In genomic region chr6:139151425-139152087, GRCh38 we compare ENCODE assay signal across 16 cellular contexts. TPM values are rescaled to one million over a fixed set of nuclear protein-coding genes. Genes with fewer than 3 reads are reported as not detected.
DNase-seq lines count a peak whose midpoint lies in the region; ATAC-seq lines count a peak whose summit lies in the region.
"Had no signal": no experiment of that assay in that cellular context is flagged by ENCODE, and none has a peak within 500 bp of the region (broad histone marks: within the 10 kb centered on the region; RNA-seq: fewer than 3 reads in every experiment).

No MANE protein-coding gene starts in this region.

- no peaks in the 10 kb centered on the region for H3K9me3 ChIP-seq in iPS-20b (ENCODE audit: insufficient read depth, low read depth, low read length)
- H3K9me3 ChIP-seq: esophagus muscularis mucosa, HAP-1, psoas muscle, SJCRH30, thyroid gland had no signal

- peak overlapping the region; percentile 65 for H3K4me3 Mint-ChIP-seq in activated CD8-positive, alpha-beta memory T cell treated with anti-CD3 and anti-CD28 coated beads, Interleukin-2, amount 10 ng/mL, durations not matched to agents 7 days and 5 days
- H3K4me3 Mint-ChIP-seq in activated CD8-positive, alpha-beta T cell treated with anti-CD3 and anti-CD28 coated beads, Interleukin-2, amount 10 ng/mL, durations not matched to agents 7 days and 5 days, result peak overlapping the region; percentile 47
- H3K4me3 Mint-ChIP-seq in stimulated activated naive CD8-positive, alpha-beta T cell treated with anti-CD3 and anti-CD28 coated beads, Interleukin-15, Interleukin-2, amounts not matched to agents 100 ng/mL and 50 ng/mL, for 24 hours, result peak overlapping the region; percentile 72

- H3K4me1 ChIP-seq in iPS-20b (ENCODE audit: insufficient read depth, low read length), result peaks cover 9% of the 10 kb centered on the region

- H3K9ac ChIP-seq in iPS-20b (ENCODE audit: low read depth, low read length), result peak overlapping the region; percentile 10; the same call in 1 of the 2 replicates

- peaks cover 19% of the 10 kb centered on the region for H3K36me3 Mint-ChIP-seq in activated CD8-positive, alpha-beta memory T cell treated with anti-CD3 and anti-CD28 coated beads, Interleukin-2, amount 10 ng/mL, durations not matched to agents 7 days and 5 days
- peaks cover 37% of the 10 kb centered on the region for H3K36me3 Mint-ChIP-seq in activated CD8-positive, alpha-beta T cell treated with anti-CD3 and anti-CD28 coated beads, Interleukin-2, amount 10 ng/mL, durations not matched to agents 7 days and 5 days (ENCODE audit: low read depth)
- peaks cover 17% of the 10 kb centered on the region for H3K36me3 Mint-ChIP-seq in stimulated activated naive CD8-positive, alpha-beta T cell treated with anti-CD3 and anti-CD28 coated beads, Interleukin-15, Interleukin-2, amounts not matched to agents 100 ng/mL and 50 ng/mL, for 24 hours (ENCODE audit: low read depth)

- CTCF ChIA-PET in activated CD8-positive, alpha-beta memory T cell treated with anti-CD3 and anti-CD28 coated beads, Interleukin-2, amount 10 ng/mL, durations not matched to agents 7 days and 5 days (lab: Charles Lee), result interaction anchor here (1.2 to 2.4 kb wide), 3 partner anchors 9 to 67 kb away, joined by 4 to 7 read pairs (median 6); no protein-coding TSS in a partner anchor
- CTCF ChIA-PET in activated CD8-positive, alpha-beta T cell treated with anti-CD3 and anti-CD28 coated beads, Interleukin-2, amount 10 ng/mL, durations not matched to agents 7 days and 5 days (lab: Charles Lee), result interaction anchor here (1.1 to 4.3 kb wide), 7 partner anchors 10 to 213 kb away, joined by 3 to 24 read pairs (median 10); no protein-coding TSS in a partner anchor

- no peaks in the 10 kb centered on the region for H3K27me3 ChIP-seq in iPS-20b (ENCODE audit: insufficient read depth, low read length)
- H3K27me3 ChIP-seq: esophagus muscularis mucosa, SJCRH30, thyroid gland had no signal

- no peak overlapping the region for H3K27ac ChIP-seq in iPS-20b (ENCODE audit: low read length)
- H3K27ac ChIP-seq: esophagus muscularis mucosa, psoas muscle, SJCRH30, thyroid gland had no signal

- no peak for DNase-seq in activated CD8-positive, alpha-beta memory T cell treated with anti-CD3 and anti-CD28 coated beads, Interleukin-2, amount 10 ng/mL, durations not matched to agents 7 days and 5 days
- no peak for DNase-seq in activated CD8-positive, alpha-beta memory T cell treated with anti-CD3 and anti-CD28 coated beads, Interleukin-2, amount 50 U/mL, for 4 hours
- no peak for DNase-seq in activated CD8-positive, alpha-beta T cell treated with anti-CD3 and anti-CD28 coated beads, Interleukin-2, amount 10 ng/mL, durations not matched to agents 7 days and 5 days
- DNase-seq: anterior cingulate cortex, cortex of kidney, GF-D8, psoas muscle, thyroid gland had no signal

- H3K36me3 ChIP-seq in iPS-20b (ENCODE audit: insufficient read depth, low read depth, low read length), result no peaks in the 10 kb centered on the region
- H3K36me3 ChIP-seq: esophagus muscularis mucosa, HAP-1, SJCRH30, thyroid gland had no signal

- H3K4me1 Mint-ChIP-seq in activated CD8-positive, alpha-beta memory T cell treated with anti-CD3 and anti-CD28 coated beads, Interleukin-2, amount 10 ng/mL, durations not matched to agents 7 days and 5 days, result peaks cover 87% of the 10 kb centered on the region
- H3K4me1 Mint-ChIP-seq in activated CD8-positive, alpha-beta T cell treated with anti-CD3 and anti-CD28 coated beads, Interleukin-2, amount 10 ng/mL, durations not matched to agents 7 days and 5 days (ENCODE audit: low read depth), result peaks cover 82% of the 10 kb centered on the region
- peaks cover 94% of the 10 kb centered on the region for H3K4me1 Mint-ChIP-seq in stimulated activated naive CD8-positive, alpha-beta T cell treated with anti-CD3 and anti-CD28 coated beads, Interleukin-15, Interleukin-2, amounts not matched to agents 100 ng/mL and 50 ng/mL, for 24 hours (ENCODE audit: low read depth)

- H3K27ac Mint-ChIP-seq in activated CD8-positive, alpha-beta memory T cell treated with anti-CD3 and anti-CD28 coated beads, Interleukin-2, amount 10 ng/mL, durations not matched to agents 7 days and 5 days, result peak overlapping the region; percentile 93
- peak overlapping the region; percentile 73 for H3K27ac Mint-ChIP-seq in activated CD8-positive, alpha-beta T cell treated with anti-CD3 and anti-CD28 coated beads, Interleukin-2, amount 10 ng/mL, durations not matched to agents 7 days and 5 days
- peak overlapping the region; percentile 99 for H3K27ac Mint-ChIP-seq in stimulated activated naive CD8-positive, alpha-beta T cell treated with anti-CD3 and anti-CD28 coated beads, Interleukin-15, Interleukin-2, amounts not matched to agents 100 ng/mL and 50 ng/mL, for 24 hours

- no peak overlapping the region for H3K4me3 ChIP-seq in iPS-20b (ENCODE audit: low read length)
- H3K4me3 ChIP-seq: esophagus muscularis mucosa, HAP-1, psoas muscle, SJCRH30, thyroid gland had no signal

- no peaks in the 10 kb centered on the region for H3K27me3 Mint-ChIP-seq in activated CD8-positive, alpha-beta memory T cell treated with anti-CD3 and anti-CD28 coated beads, Interleukin-2, amount 10 ng/mL, durations not matched to agents 7 days and 5 days
- no peaks in the 10 kb centered on the region for H3K27me3 Mint-ChIP-seq in activated CD8-positive, alpha-beta T cell treated with anti-CD3 and anti-CD28 coated beads, Interleukin-2, amount 10 ng/mL, durations not matched to agents 7 days and 5 days (ENCODE audit: low read depth)
- no peaks in the 10 kb centered on the region for H3K27me3 Mint-ChIP-seq in stimulated activated naive CD8-positive, alpha-beta T cell treated with anti-CD3 and anti-CD28 coated beads, Interleukin-15, Interleukin-2, amounts not matched to agents 100 ng/mL and 50 ng/mL, for 24 hours

- POLR2A ChIA-PET in activated CD8-positive, alpha-beta T cell treated with anti-CD3 and anti-CD28 coated beads, Interleukin-2, amount 10 ng/mL, durations not matched to agents 7 days and 5 days (lab: Charles Lee), result interaction anchor here (0.6 to 2.6 kb wide), 6 partner anchors 11 to 173 kb away, joined by 3 to 8 read pairs (median 4); no protein-coding TSS in a partner anchor

- H3K9me3 Mint-ChIP-seq in activated CD8-positive, alpha-beta memory T cell treated with anti-CD3 and anti-CD28 coated beads, Interleukin-2, amount 10 ng/mL, durations not matched to agents 7 days and 5 days (ENCODE audit: low read depth), result no peaks in the 10 kb centered on the region
- no peaks in the 10 kb centered on the region for H3K9me3 Mint-ChIP-seq in activated CD8-positive, alpha-beta T cell treated with anti-CD3 and anti-CD28 coated beads, Interleukin-2, amount 10 ng/mL, durations not matched to agents 7 days and 5 days (ENCODE audit: insufficient read depth)
- no peaks in the 10 kb centered on the region for H3K9me3 Mint-ChIP-seq in stimulated activated naive CD8-positive, alpha-beta T cell treated with anti-CD3 and anti-CD28 coated beads, Interleukin-15, Interleukin-2, amounts not matched to agents 100 ng/mL and 50 ng/mL, for 24 hours

- peak; percentile 11 for ATAC-seq in activated CD8-positive, alpha-beta memory T cell treated with anti-CD3 and anti-CD28 coated beads, Interleukin-2, amount 10 ng/mL, durations not matched to agents 7 days and 5 days
- ATAC-seq in activated CD8-positive, alpha-beta T cell treated with anti-CD3 and anti-CD28 coated beads, Interleukin-2, amount 10 ng/mL, durations not matched to agents 7 days and 5 days, result peak; percentile 46
- ATAC-seq in GM19351 (IDR thresholded peaks at IDR 0.05; ENCODE audit: unreplicated experiment) (no peak), HG02870 (IDR thresholded peaks at IDR 0.05; ENCODE audit: unreplicated experiment) (no peak), HG03159 (IDR thresholded peaks at IDR 0.05; ENCODE audit: unreplicated experiment) (no peak)
- ATAC-seq: psoas muscle had no signal

RNA-seq across cellular contexts. Expression of gene HECA, which starts 16.7 kb away (rescaled TPM):
- total RNA-seq in activated CD8-positive, alpha-beta memory T cell treated with anti-CD3 and anti-CD28 coated beads, Interleukin-2, amount 10 ng/mL, durations not matched to agents 7 days and 5 days, result 10 to 100 TPM; 47.3 to 49.5 TPM
- total RNA-seq in activated CD8-positive, alpha-beta T cell treated with anti-CD3 and anti-CD28 coated beads, Interleukin-2, amount 10 ng/mL, durations not matched to agents 7 days and 5 days, result 10 to 100 TPM; 33.9 to 34.4 TPM

Comparison
In these comparisons a context has a peak if more than half of its experiments do, and no peak if none do; other contexts are left out.
1. ATAC-seq: peak in activated CD8-positive, alpha-beta memory T cell treated with anti-CD3 and anti-CD28 coated beads, Interleukin-2, amount 10 ng/mL, durations not matched to agents 7 days and 5 days (single experiment) and activated CD8-positive, alpha-beta T cell treated with anti-CD3 and anti-CD28 coated beads, Interleukin-2, amount 10 ng/mL, durations not matched to agents 7 days and 5 days (single experiment); none in GM19351 (single experiment), HG02870 (single experiment) and HG03159 (single experiment).
2. Peak in every context shown above with its lines, with median percentiles within 50 percentile points of each other: H3K27ac Mint-ChIP-seq and H3K4me3 Mint-ChIP-seq.